In the genomic region with DNA sequence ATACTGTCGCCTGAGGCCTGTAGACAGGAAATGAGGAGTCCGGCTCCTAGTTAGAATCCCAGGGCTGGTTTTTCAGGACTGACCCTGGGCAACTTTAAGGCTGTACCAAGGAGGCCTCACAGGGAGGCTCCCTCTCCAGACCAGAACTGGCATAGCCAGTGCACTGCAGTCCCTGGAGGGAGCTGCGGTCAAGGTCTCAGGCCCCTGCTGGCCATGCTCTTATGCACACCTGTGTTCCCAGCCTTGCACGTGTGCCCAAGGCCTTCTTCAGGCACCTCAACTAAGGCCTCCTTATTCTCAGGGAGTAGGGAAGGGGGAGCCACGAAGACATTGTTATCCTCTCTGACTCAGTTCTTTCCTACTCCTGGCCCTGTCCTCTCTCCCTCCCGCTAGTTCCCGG, we compare ENCODE assay signal across 1 cellular context.
A peak's percentile ranks its signal among the peaks of the same experiment; 100 is the strongest.
TF ChIP-seq lines count a peak whose summit lies in the region.

No MANE protein-coding gene starts in this region.

TF ChIP-seq in K562, 482 proteins besides CTCF, POLR2A, EP300 and RAD21 (continued from another document):
- TF ChIP-seq, protein P1, sequence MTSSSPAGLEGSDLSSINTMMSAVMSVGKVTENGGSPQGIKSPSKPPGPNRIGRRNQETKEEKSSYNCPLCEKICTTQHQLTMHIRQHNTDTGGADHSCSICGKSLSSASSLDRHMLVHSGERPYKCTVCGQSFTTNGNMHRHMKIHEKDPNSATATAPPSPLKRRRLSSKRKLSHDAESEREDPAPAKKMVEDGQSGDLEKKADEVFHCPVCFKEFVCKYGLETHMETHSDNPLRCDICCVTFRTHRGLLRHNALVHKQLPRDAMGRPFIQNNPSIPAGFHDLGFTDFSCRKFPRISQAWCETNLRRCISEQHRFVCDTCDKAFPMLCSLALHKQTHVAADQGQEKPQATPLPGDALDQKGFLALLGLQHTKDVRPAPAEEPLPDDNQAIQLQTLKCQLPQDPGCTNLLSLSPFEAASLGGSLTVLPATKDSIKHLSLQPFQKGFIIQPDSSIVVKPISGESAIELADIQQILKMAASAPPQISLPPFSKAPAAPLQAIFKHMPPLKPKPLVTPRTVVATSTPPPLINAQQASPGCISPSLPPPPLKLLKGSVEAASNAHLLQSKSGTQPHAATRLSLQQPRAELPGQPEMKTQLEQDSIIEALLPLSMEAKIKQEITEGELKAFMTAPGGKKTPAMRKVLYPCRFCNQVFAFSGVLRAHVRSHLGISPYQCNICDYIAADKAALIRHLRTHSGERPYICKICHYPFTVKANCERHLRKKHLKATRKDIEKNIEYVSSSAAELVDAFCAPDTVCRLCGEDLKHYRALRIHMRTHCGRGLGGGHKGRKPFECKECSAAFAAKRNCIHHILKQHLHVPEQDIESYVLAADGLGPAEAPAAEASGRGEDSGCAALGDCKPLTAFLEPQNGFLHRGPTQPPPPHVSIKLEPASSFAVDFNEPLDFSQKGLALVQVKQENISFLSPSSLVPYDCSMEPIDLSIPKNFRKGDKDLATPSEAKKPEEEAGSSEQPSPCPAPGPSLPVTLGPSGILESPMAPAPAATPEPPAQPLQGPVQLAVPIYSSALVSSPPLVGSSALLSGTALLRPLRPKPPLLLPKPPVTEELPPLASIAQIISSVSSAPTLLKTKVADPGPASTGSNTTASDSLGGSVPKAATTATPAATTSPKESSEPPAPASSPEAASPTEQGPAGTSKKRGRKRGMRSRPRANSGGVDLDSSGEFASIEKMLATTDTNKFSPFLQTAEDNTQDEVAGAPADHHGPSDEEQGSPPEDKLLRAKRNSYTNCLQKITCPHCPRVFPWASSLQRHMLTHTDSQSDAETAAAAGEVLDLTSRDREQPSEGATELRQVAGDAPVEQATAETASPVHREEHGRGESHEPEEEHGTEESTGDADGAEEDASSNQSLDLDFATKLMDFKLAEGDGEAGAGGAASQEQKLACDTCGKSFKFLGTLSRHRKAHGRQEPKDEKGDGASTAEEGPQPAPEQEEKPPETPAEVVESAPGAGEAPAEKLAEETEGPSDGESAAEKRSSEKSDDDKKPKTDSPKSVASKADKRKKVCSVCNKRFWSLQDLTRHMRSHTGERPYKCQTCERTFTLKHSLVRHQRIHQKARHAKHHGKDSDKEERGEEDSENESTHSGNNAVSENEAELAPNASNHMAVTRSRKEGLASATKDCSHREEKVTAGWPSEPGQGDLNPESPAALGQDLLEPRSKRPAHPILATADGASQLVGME (CRISPR knock-in tag; IDR thresholded peaks at IDR 0.05), result no peak
- TF ChIP-seq TRIM24 (IDR thresholded peaks at IDR 0.05) (no peak), ZNF134 (CRISPR knock-in tag; conservative IDR thresholded peaks at IDR 0.05) (no peak), NFE2L1 (tag; IDR thresholded peaks at IDR 0.05; ENCODE audit: borderline replicate concordance, low read depth) (no peak), ARID4B (CRISPR knock-in tag; IDR thresholded peaks at IDR 0.05) (no peak), KLF1 (tag; IDR thresholded peaks at IDR 0.05) (0 out of 2 replicates have a peak, but pooled peaks have one; percentile 17), MIER1 (IDR thresholded peaks at IDR 0.05; ENCODE audit: low read depth) (no peak), ZNF253 (CRISPR knock-in tag; conservative IDR thresholded peaks at IDR 0.05) (no peak), ETS2 (tag; IDR thresholded peaks at IDR 0.05; ENCODE audit: borderline replicate concordance, poor library complexity, severe bottlenecking) (no peak), ZNF384 (IDR thresholded peaks at IDR 0.05; ENCODE audit: low read depth, low read length) (no peak), RBFOX2 (IDR thresholded peaks at IDR 0.05; ENCODE audit: low read depth, low read length) (no peak), MECOM (CRISPR knock-in tag; IDR thresholded peaks at IDR 0.05) (no peak)
- TF ChIP-seq, protein P2, sequence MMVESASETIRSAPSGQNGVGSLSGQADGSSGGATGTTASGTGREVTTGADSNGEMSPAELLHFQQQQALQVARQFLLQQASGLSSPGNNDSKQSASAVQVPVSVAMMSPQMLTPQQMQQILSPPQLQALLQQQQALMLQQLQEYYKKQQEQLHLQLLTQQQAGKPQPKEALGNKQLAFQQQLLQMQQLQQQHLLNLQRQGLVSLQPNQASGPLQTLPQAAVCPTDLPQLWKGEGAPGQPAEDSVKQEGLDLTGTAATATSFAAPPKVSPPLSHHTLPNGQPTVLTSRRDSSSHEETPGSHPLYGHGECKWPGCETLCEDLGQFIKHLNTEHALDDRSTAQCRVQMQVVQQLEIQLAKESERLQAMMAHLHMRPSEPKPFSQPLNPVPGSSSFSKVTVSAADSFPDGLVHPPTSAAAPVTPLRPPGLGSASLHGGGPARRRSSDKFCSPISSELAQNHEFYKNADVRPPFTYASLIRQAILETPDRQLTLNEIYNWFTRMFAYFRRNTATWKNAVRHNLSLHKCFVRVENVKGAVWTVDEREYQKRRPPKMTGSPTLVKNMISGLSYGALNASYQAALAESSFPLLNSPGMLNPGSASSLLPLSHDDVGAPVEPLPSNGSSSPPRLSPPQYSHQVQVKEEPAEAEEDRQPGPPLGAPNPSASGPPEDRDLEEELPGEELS (CRISPR knock-in tag; IDR thresholded peaks at IDR 0.05; ENCODE audit: borderline replicate concordance), result 0 out of 2 replicates have a peak, but pooled peaks have one; percentile 45
- TF ChIP-seq, protein P3, sequence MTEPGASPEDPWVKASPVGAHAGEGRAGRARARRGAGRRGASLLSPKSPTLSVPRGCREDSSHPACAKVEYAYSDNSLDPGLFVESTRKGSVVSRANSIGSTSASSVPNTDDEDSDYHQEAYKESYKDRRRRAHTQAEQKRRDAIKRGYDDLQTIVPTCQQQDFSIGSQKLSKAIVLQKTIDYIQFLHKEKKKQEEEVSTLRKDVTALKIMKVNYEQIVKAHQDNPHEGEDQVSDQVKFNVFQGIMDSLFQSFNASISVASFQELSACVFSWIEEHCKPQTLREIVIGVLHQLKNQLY (CRISPR knock-in tag; conservative IDR thresholded peaks at IDR 0.05), result no peak
